ENCODE assay signal across 1 cellular context in the genomic region with DNA sequence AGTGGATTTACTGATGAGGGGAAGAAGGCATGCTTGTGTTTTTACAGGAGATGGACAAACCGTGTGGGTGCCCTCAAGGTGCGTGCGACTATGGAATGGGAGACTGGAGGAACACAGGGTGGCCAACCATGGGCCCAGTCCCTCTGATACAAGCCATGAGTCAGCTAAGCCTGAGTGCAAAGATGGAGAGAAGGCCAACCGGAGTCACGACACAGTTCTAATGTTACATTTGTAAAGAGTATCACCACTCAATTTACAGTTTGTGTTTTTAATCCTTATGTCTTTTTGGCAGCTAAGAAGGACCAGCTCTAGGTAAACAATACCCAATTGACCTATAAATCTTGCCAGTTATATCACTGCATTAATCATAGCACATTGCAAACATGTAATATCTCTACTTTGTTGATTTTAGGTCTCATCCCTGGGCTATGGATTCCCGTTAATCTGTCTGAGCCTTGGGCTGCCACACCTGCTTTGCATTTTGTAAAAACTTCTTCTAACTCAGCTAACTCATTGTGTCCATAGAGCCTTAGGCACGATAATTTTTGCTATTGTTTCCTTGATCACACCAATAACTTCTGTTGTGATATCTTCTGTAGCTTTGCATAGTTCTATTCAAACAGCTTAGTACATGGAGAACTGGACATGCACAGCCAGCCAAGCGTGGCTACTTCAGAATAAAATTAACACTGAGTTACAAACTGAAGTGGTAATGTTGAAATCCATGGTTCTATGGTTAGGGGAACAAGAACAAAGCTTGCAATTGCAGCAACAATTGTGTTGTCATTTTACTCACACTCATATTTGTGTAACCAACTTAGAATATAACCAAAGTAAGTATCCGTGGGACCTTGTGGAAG.
TF ChIP-seq lines count a peak whose summit lies in the region.

No MANE protein-coding gene starts in this region.

TF ChIP-seq in A549, 52 proteins besides CTCF, POLR2A, EP300 and RAD21:
- peak; percentile 30; the same call in 1 of the 2 replicates for TF ChIP-seq GATA3 (IDR thresholded peaks at IDR 0.05; ENCODE audit: borderline replicate concordance)
- TF ChIP-seq, protein P1, sequence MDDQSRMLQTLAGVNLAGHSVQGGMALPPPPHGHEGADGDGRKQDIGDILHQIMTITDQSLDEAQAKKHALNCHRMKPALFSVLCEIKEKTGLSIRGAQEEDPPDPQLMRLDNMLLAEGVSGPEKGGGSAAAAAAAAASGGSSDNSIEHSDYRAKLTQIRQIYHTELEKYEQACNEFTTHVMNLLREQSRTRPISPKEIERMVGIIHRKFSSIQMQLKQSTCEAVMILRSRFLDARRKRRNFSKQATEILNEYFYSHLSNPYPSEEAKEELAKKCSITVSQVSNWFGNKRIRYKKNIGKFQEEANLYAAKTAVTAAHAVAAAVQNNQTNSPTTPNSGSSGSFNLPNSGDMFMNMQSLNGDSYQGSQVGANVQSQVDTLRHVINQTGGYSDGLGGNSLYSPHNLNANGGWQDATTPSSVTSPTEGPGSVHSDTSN (IDR thresholded peaks at IDR 0.05) = no peak
TF ChIP-seq in A549: peak in this region for 1.
